ENCODE assay signal across 32 cellular contexts in the genomic region with DNA sequence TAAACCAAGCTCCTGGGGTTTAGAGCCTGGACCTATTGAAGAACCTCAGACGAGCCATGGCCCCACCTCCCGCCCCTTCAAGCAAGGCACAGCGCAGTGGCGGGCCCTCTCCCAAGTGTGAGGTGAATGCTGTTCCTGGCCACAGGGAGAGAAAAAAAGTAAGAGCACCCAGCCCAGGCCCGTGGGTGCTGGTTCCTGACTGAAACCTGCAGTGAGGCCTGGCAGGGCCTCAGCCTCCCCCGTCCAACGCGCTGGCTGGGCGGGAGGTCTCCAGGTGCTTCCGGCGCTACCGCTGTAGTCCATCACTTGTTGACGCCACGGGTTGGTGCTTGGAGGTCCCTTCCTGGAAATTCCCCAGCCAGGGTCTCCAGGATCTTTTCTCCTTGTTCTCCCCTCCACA. TPM values are rescaled to one million over a fixed set of nuclear protein-coding genes. Genes with fewer than 3 reads are reported as not detected.
"Had no signal": no experiment of that assay in that cellular context is flagged by ENCODE, and none has a peak within 500 bp of the region (broad histone marks: within the 10 kb centered on the region; RNA-seq: fewer than 3 reads in every experiment).

No MANE protein-coding gene starts in this region.

- H3K4me1 Mint-ChIP-seq: activated B cell treated with CpG ODN at 0.5 μM for 24 hours had no signal

- ATAC-seq: activated CD8-positive, alpha-beta memory T cell treated with anti-CD3 and anti-CD28 coated beads, Interleukin-2, amount 10 ng/mL, durations not matched to agents 7 days and 5 days; Right ventricle myocardium inferior had no signal

- H3K4me3 Mint-ChIP-seq: activated B cell treated with CpG ODN at 0.5 μM for 24 hours; activated CD4-positive, alpha-beta memory T cell treated with anti-CD3 and anti-CD28 coated beads, Interleukin-2, amount 10 ng/mL, durations not matched to agents 7 days and 5 days; activated CD8-positive, alpha-beta memory T cell treated with anti-CD3 and anti-CD28 coated beads, Interleukin-2, amount 10 ng/mL, durations not matched to agents 7 days and 5 days; activated naive CD8-positive, alpha-beta T cell treated with anti-CD3 and anti-CD28 coated beads for 36 hours had no signal

- H3K36me3 ChIP-seq: brain microvascular endothelial cell had no signal

- H3K27me3 Mint-ChIP-seq: activated naive CD8-positive, alpha-beta T cell treated with anti-CD3 and anti-CD28 coated beads for 36 hours had no signal

- DNase-seq: activated B cell treated with CpG ODN at 0.5 μM for 24 hours; activated CD4-positive, alpha-beta memory T cell treated with anti-CD3 and anti-CD28 coated beads, Interleukin-2, amount 10 ng/mL, durations not matched to agents 7 days and 5 days; activated CD4-positive, alpha-beta T cell treated with anti-CD3 and anti-CD28 coated beads for 1 hour; activated CD4-positive, alpha-beta T cell treated with anti-CD3 and anti-CD28 coated beads for 48 hours; activated CD8-positive, alpha-beta memory T cell treated with anti-CD3 and anti-CD28 coated beads for 24 hours; activated CD8-positive, alpha-beta memory T cell treated with anti-CD3 and anti-CD28 coated beads, Interleukin-2, amount 10 ng/mL, durations not matched to agents 7 days and 5 days; activated CD8-positive, alpha-beta memory T cell treated with anti-CD3 and anti-CD28 coated beads, Interleukin-2, amount 50 U/mL, for 48 hours; activated effector memory CD4-positive, alpha-beta T cell treated with anti-CD3 and anti-CD28 coated beads, Interleukin-2, amount 50 U/mL, for 16 hours; activated naive CD4-positive, alpha-beta T cell; activated naive CD4-positive, alpha-beta T cell treated with anti-CD3 and anti-CD28 coated beads, Interleukin-2, amount 50 U/mL, for 16 hours; activated naive CD8-positive, alpha-beta T cell treated with anti-CD3 and anti-CD28 coated beads for 36 hours; activated T-cell treated with anti-CD3 and anti-CD28 coated beads, Interleukin-2, amount 50 U/mL, for 48 hours; amniotic stem cell; aorta; brain microvascular endothelial cell; central memory CD4-positive, alpha-beta T cell; NCI-H1105; NCI-H1417 treated with DMSO at 0.1 percent for 48 hours; NCI-H1694; NCI-H1930; NCI-H2081 treated with DMSO at 0.1 percent for 48 hours; NCI-H446 treated with DMSO at 0.1 percent for 48 hours; NCI-H524; RPMI8226; SIG-M5; T-helper 1 cell; T-helper 2 cell; T-helper 9 cell had no signal

- H3K27me3 ChIP-seq: brain microvascular endothelial cell had no signal

- H3K27ac ChIP-seq: brain microvascular endothelial cell, VCaP had no signal

- H3K9me3 Mint-ChIP-seq: activated B cell treated with CpG ODN at 0.5 μM for 24 hours; activated CD4-positive, alpha-beta memory T cell treated with anti-CD3 and anti-CD28 coated beads, Interleukin-2, amount 10 ng/mL, durations not matched to agents 7 days and 5 days; activated naive CD8-positive, alpha-beta T cell treated with anti-CD3 and anti-CD28 coated beads for 36 hours had no signal

- H3K36me3 Mint-ChIP-seq: activated CD8-positive, alpha-beta memory T cell treated with anti-CD3 and anti-CD28 coated beads, Interleukin-2, amount 10 ng/mL, durations not matched to agents 7 days and 5 days; activated naive CD8-positive, alpha-beta T cell treated with anti-CD3 and anti-CD28 coated beads for 36 hours had no signal

- H3K27ac Mint-ChIP-seq: activated B cell treated with CpG ODN at 0.5 μM for 24 hours; activated CD4-positive, alpha-beta memory T cell treated with anti-CD3 and anti-CD28 coated beads, Interleukin-2, amount 10 ng/mL, durations not matched to agents 7 days and 5 days; activated CD8-positive, alpha-beta memory T cell treated with anti-CD3 and anti-CD28 coated beads, Interleukin-2, amount 10 ng/mL, durations not matched to agents 7 days and 5 days; activated naive CD8-positive, alpha-beta T cell treated with anti-CD3 and anti-CD28 coated beads for 36 hours had no signal

RNA-seq across cellular contexts. Expression of a gene that starts 5.5 kb away (rescaled TPM):
- total RNA-seq: activated B cell treated with CpG ODN at 0.5 μM for 24 hours; activated CD4-positive, alpha-beta memory T cell treated with anti-CD3 and anti-CD28 coated beads, Interleukin-2, amount 10 ng/mL, durations not matched to agents 7 days and 5 days; activated CD8-positive, alpha-beta memory T cell treated with anti-CD3 and anti-CD28 coated beads, Interleukin-2, amount 10 ng/mL, durations not matched to agents 7 days and 5 days; activated naive CD8-positive, alpha-beta T cell treated with anti-CD3 and anti-CD28 coated beads for 36 hours; aorta; cerebellum; Right ventricle myocardium inferior; SK-MEL-5 had no signal
- polyA plus RNA-seq: aorta had no signal
